Comparison of ENCODE assay signal across 13 cellular contexts in the genomic region with DNA sequence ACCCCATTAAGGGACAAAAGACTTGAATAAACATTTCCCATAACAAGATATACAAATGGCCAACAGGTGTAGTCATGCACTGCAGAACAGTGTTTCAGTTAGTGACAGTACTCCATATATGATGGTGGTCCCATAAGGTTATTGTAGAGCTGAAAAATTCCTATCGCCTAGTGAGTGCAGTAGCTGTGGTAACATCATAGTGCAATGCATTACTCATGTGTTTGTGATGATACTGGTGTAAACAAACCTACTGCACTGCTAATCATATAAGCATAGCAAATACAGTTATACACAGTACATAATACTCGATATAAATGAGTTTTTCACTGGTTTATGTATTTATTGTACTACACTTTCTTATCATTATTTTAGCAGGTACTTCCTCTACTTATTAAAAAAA.
DNase-seq lines count a peak whose midpoint lies in the region; ATAC-seq and TF ChIP-seq lines count a peak whose summit lies in the region.
"Had no signal": no experiment of that assay in that cellular context is flagged by ENCODE, and none has a peak within 500 bp of the region (broad histone marks: within the 10 kb centered on the region; RNA-seq: fewer than 3 reads in every experiment).

No MANE protein-coding gene starts in this region.

- no peak overlapping the region for H2AFZ ChIP-seq in PC-3 (ENCODE audit: low read length)
- H2AFZ ChIP-seq: GM23248 had no signal

- no peak for TF ChIP-seq EP300 in esophagus muscularis mucosa (IDR thresholded peaks at IDR 0.05)

- no peak for TF ChIP-seq POLR2A in esophagus muscularis mucosa (IDR thresholded peaks at IDR 0.05; ENCODE audit: low read depth)

- intact Hi-C loops in PC-3 (cut with micrococcal nuclease): loop anchor here (1.0 kb wide), 1 partner anchor 637 kb away; no protein-coding TSS in a partner anchor
- intact Hi-C loops in esophagus muscularis mucosa (cut with DNase I): no loop called here

- WGBS in esophagus muscularis mucosa: 87% methylated on average over 2 of the region's 2 CpGs

- peak; percentile 31; the same call in 1 of the 2 replicates for TF ChIP-seq CTCF in PC-3 (conservative IDR thresholded peaks at IDR 0.05; ENCODE audit: low read depth, low read length)
- TF ChIP-seq CTCF in esophagus muscularis mucosa (IDR thresholded peaks at IDR 0.05): no peak

- H3K9me3 ChIP-seq in PC-3 (ENCODE audit: low read length) (no peaks in the 10 kb centered on the region), esophagus muscularis mucosa (peaks cover 0 to 8% (median 6%) of the 10 kb centered on the region in 4 donors)

- H3K27ac ChIP-seq in PC-3 (ENCODE audit: low read length) (no peak overlapping the region), esophagus muscularis mucosa (replicated peaks in 1 of 4) (no peak overlapping the region)
- H3K27ac ChIP-seq: 22Rv1, GM23248 had no signal

- H3K27me3 ChIP-seq in PC-3 (ENCODE audit: low read length) (no peaks in the 10 kb centered on the region), esophagus muscularis mucosa (no peaks in the 10 kb centered on the region)

- no peak overlapping the region for H3K4me3 ChIP-seq in PC-3 (ENCODE audit: low read length)
- H3K4me3 ChIP-seq in esophagus muscularis mucosa: no peak overlapping the region
- H3K4me3 ChIP-seq: GM12878, GM23248 had no signal

- no TSS peak for BruUV-seq in PC-3 (replicated peaks; lab: Mats Ljungman, UMichigan)

- POLR2A ChIA-PET in PC-3 (lab: Charles Lee; ENCODE audit: unreplicated experiment): no interaction called here

- no peaks in the 10 kb centered on the region for H3K4me1 ChIP-seq in PC-3 (ENCODE audit: insufficient read depth, low read length)
- no peaks in the 10 kb centered on the region for H3K4me1 ChIP-seq in esophagus muscularis mucosa
- H3K4me1 ChIP-seq: Caco-2 had no signal

- peak; percentile 56 for DNase-seq in DMS53 (lab: John Stamatoyannopoulos, UW)
- DNase-seq in DMS53 treated with DMSO at 0.1 percent for 48 hours (lab: John Stamatoyannopoulos, UW; ENCODE audit: unreplicated experiment): no peak
- DNase-seq in HCEC 1CT: peak; percentile 30
- no peak for DNase-seq in PC-3
- peak; percentile 34 for DNase-seq in esophagus muscularis mucosa (ENCODE audit: extremely low spot score)
- DNase-seq in NOMO-1 (lab: John Stamatoyannopoulos, UW; ENCODE audit: unreplicated experiment in 2 of 2): no peak
- DNase-seq: Caco-2; CD8-positive, alpha-beta memory T cell; GM23248 had no signal

- no peaks in the 10 kb centered on the region for H4K20me1 ChIP-seq in PC-3 (ENCODE audit: low read length)

- ATAC-seq in PC-3 (peak; percentile 42; the same call in 1 of the 2 replicates), HG03139 (IDR thresholded peaks at IDR 0.05; ENCODE audit: unreplicated experiment) (no peak), HG03342 (IDR thresholded peaks at IDR 0.05; ENCODE audit: unreplicated experiment) (no peak)
- ATAC-seq: GM12878 had no signal

- no peaks in the 10 kb centered on the region for H3K79me2 ChIP-seq in PC-3 (ENCODE audit: low read length)

- H3K36me3 ChIP-seq in PC-3 (ENCODE audit: low read depth, low read length) (no peaks in the 10 kb centered on the region), esophagus muscularis mucosa (no peaks in the 10 kb centered on the region)

- CTCF ChIA-PET in PC-3 (lab: Charles Lee): no interaction called here

- no peak overlapping the region for H3K4me2 ChIP-seq in PC-3 (ENCODE audit: low read length)

- H3F3A ChIP-seq in PC-3 (ENCODE audit: low read length, unreplicated experiment): no peaks in the 10 kb centered on the region

- H3K9me2 ChIP-seq in PC-3 (replicated peaks; ENCODE audit: low read length): no peaks in the 10 kb centered on the region

- no peak overlapping the region for H3K9ac ChIP-seq in PC-3 (ENCODE audit: low read length)
- H3K9ac ChIP-seq: GM23248 had no signal

Comparison
In these comparisons a context has a peak if more than half of its experiments do, and no peak if none do; other contexts are left out.
1. DNase-seq: peak in DMS53 (single experiment), HCEC 1CT (single experiment) and esophagus muscularis mucosa (single experiment); none in DMS53 treated with DMSO at 0.1 percent for 48 hours (single experiment), PC-3 (single experiment) and NOMO-1 (0 of 2).